In the genomic region with DNA sequence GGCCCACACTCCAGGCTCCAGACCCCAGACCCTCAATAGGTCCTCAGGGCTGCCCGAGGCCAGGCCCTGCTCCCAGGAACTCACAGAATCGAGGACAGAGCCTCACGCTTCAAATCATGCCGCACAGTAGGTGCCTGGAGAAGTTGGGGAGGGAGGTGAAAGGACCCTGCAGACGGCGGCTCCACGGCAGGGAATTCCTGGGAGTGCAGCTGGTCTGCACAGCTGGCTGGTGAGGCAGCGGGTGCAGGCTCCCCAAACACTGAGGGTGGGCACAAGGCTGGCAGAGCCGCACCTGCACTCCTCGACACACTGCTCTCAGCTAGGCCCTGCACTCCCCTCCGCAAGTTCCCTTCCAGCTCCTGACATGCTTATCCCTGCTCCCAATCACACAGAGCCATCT, we compare ENCODE assay signal across 7 cellular contexts. TPM values are rescaled to one million over a fixed set of nuclear protein-coding genes. Genes with fewer than 3 reads are reported as not detected.
"Had no signal": no experiment of that assay in that cellular context is flagged by ENCODE, and none has a peak within 500 bp of the region (broad histone marks: within the 10 kb centered on the region; RNA-seq: fewer than 3 reads in every experiment).

No MANE protein-coding gene starts in this region.

- DNase-seq: GM23248, GOT3, H9, HCEC 1CT, IMR-90, KG1 had no signal

- H3K4me3 ChIP-seq: GM23248, K562 had no signal

- H3K9ac ChIP-seq: GM23248 had no signal

- H3K27ac ChIP-seq: GM23248 had no signal

- H3K4me3 Mint-ChIP-seq: H9 had no signal

RNA-seq across cellular contexts. Expression of a gene that starts 20.2 kb away (rescaled TPM):
- total RNA-seq: GM23248, H9, IMR-90, K562 had no signal
- polyA plus RNA-seq: GM23248, IMR-90, K562 had no signal
